In the genomic region with DNA sequence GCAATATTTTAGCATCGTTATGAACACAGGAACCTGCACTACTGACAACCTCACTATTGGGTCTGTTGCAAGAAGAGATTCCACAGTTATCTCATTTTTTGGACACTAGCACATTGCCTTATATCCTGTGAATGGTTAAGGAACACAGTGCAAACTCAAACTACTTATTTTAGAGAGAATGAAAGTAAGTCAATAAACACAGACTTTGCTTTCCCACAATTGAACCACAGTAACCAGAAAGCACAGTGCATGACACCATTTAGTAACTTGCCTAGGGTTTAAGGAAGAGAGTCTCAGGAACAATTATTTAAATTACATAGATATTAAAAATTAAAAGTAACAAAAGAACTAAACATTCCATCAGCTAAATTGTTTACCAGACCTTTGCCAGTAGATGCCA, we compare ENCODE assay signal across 27 cellular contexts.
"Had no signal": no experiment of that assay in that cellular context is flagged by ENCODE, and none has a peak within 500 bp of the region (broad histone marks: within the 10 kb centered on the region; RNA-seq: fewer than 3 reads in every experiment).

No MANE protein-coding gene starts in this region.

- H3K36me3 Mint-ChIP-seq: stimulated activated effector memory CD8-positive, alpha-beta T cell treated with anti-CD3 and anti-CD28 coated beads, Interleukin-12 subunit alpha, Interleukin-12 subunit beta, amount 100 ng/mL, for 72 hours; stimulated activated memory B cell treated with anti-CD40 and anti-IgM and Interleukin-4, amounts not matched to agents 10 μg/mL and 1 μg/mL and 100 μg/mL, for 72 hours; stimulated activated naive B cell treated with anti-CD40 and anti-IgM and Interleukin-4, amounts not matched to agents 10 μg/mL and 1 μg/mL and 100 μg/mL, for 72 hours; type B pancreatic cell had no signal

- H3K4me3 ChIP-seq: suprapubic skin, testis, thoracic aorta, thyroid gland, tibial artery, tibial nerve, transverse colon, upper lobe of left lung, upper lobe of right lung, uterus, vagina had no signal

- H3K9me3 Mint-ChIP-seq: stimulated activated memory B cell treated with anti-CD40 and anti-IgM and Interleukin-4, amounts not matched to agents 10 μg/mL and 1 μg/mL and 100 μg/mL, for 72 hours; stimulated activated naive B cell treated with anti-CD40 and anti-IgM and Interleukin-4, amounts not matched to agents 10 μg/mL and 1 μg/mL and 100 μg/mL, for 72 hours; type B pancreatic cell had no signal

- H3K4me3 Mint-ChIP-seq: stimulated activated effector memory CD8-positive, alpha-beta T cell treated with anti-CD3 and anti-CD28 coated beads, Interleukin-12 subunit alpha, Interleukin-12 subunit beta, amount 100 ng/mL, for 72 hours; stimulated activated memory B cell treated with anti-CD40 and anti-IgM and Interleukin-4, amounts not matched to agents 10 μg/mL and 1 μg/mL and 100 μg/mL, for 72 hours; stimulated activated naive B cell treated with anti-CD40 and anti-IgM and Interleukin-4, amounts not matched to agents 10 μg/mL and 1 μg/mL and 100 μg/mL, for 72 hours; stimulated activated naive CD8-positive, alpha-beta T cell treated with anti-CD3 and anti-CD28 coated beads, Interleukin-15, amount 100 ng/mL, for 72 hours; stimulated activated naive CD8-positive, alpha-beta T cell treated with anti-CD3 and anti-CD28 coated beads, Interleukin-15, Interleukin-2, amounts not matched to agents 100 ng/mL and 50 ng/mL, for 24 hours; type B pancreatic cell had no signal

- H3K27me3 Mint-ChIP-seq: stimulated activated memory B cell treated with anti-CD40 and anti-IgM and Interleukin-4, amounts not matched to agents 10 μg/mL and 1 μg/mL and 100 μg/mL, for 72 hours; stimulated activated naive B cell treated with anti-CD40 and anti-IgM and Interleukin-4, amounts not matched to agents 10 μg/mL and 1 μg/mL and 100 μg/mL, for 72 hours; stimulated activated naive CD8-positive, alpha-beta T cell treated with anti-CD3 and anti-CD28 coated beads, Interleukin-15, amount 100 ng/mL, for 72 hours; stimulated activated naive CD8-positive, alpha-beta T cell treated with anti-CD3 and anti-CD28 coated beads, Interleukin-15, Interleukin-2, amounts not matched to agents 100 ng/mL and 50 ng/mL, for 24 hours; type B pancreatic cell had no signal

- H3K9me3 ChIP-seq: suprapubic skin, testis, thoracic aorta, thyroid gland, tibial artery, tibial nerve, transverse colon, upper lobe of left lung, upper lobe of right lung, uterus, vagina had no signal

- ATAC-seq: stimulated activated effector memory CD8-positive, alpha-beta T cell treated with anti-CD3 and anti-CD28 coated beads, Interleukin-12 subunit alpha, Interleukin-12 subunit beta, amount 100 ng/mL, for 72 hours; stimulated activated memory B cell treated with anti-CD40 and anti-IgM and Interleukin-4, amounts not matched to agents 10 μg/mL and 1 μg/mL and 100 μg/mL, for 72 hours; stimulated activated naive B cell treated with anti-CD40 and anti-IgM and Interleukin-4, amounts not matched to agents 10 μg/mL and 1 μg/mL and 100 μg/mL, for 72 hours; stimulated activated naive CD8-positive, alpha-beta T cell treated with anti-CD3 and anti-CD28 coated beads, Interleukin-15, amount 100 ng/mL, for 72 hours; stimulated activated naive CD8-positive, alpha-beta T cell treated with anti-CD3 and anti-CD28 coated beads, Interleukin-15, Interleukin-2, amounts not matched to agents 100 U/mL and 50 U/mL, for 24 hours; upper lobe of right lung had no signal

- H3K27me3 ChIP-seq: suprapubic skin, testis, thyroid gland, tibial artery, tibial nerve, transverse colon, upper lobe of left lung, upper lobe of right lung, uterus, vagina had no signal

- H3K27ac Mint-ChIP-seq: stimulated activated effector memory CD8-positive, alpha-beta T cell treated with anti-CD3 and anti-CD28 coated beads, Interleukin-12 subunit alpha, Interleukin-12 subunit beta, amount 100 ng/mL, for 72 hours; stimulated activated memory B cell treated with anti-CD40 and anti-IgM and Interleukin-4, amounts not matched to agents 10 μg/mL and 1 μg/mL and 100 μg/mL, for 72 hours; stimulated activated naive B cell treated with anti-CD40 and anti-IgM and Interleukin-4, amounts not matched to agents 10 μg/mL and 1 μg/mL and 100 μg/mL, for 72 hours; stimulated activated naive CD8-positive, alpha-beta T cell treated with anti-CD3 and anti-CD28 coated beads, Interleukin-15, amount 100 ng/mL, for 72 hours; stimulated activated naive CD8-positive, alpha-beta T cell treated with anti-CD3 and anti-CD28 coated beads, Interleukin-15, Interleukin-2, amounts not matched to agents 100 ng/mL and 50 ng/mL, for 24 hours; type B pancreatic cell had no signal

- H3K4me1 Mint-ChIP-seq: stimulated activated effector memory CD8-positive, alpha-beta T cell treated with anti-CD3 and anti-CD28 coated beads, Interleukin-12 subunit alpha, Interleukin-12 subunit beta, amount 100 ng/mL, for 72 hours; stimulated activated memory B cell treated with anti-CD40 and anti-IgM and Interleukin-4, amounts not matched to agents 10 μg/mL and 1 μg/mL and 100 μg/mL, for 72 hours; stimulated activated naive B cell treated with anti-CD40 and anti-IgM and Interleukin-4, amounts not matched to agents 10 μg/mL and 1 μg/mL and 100 μg/mL, for 72 hours; stimulated activated naive CD8-positive, alpha-beta T cell treated with anti-CD3 and anti-CD28 coated beads, Interleukin-15, amount 100 ng/mL, for 72 hours had no signal

- H3K27ac ChIP-seq: suprapubic skin, testis, thoracic aorta, thyroid gland, tibial artery, tibial nerve, transverse colon, upper lobe of left lung, upper lobe of right lung, uterus, vagina had no signal

- H3K4me1 ChIP-seq: suprapubic skin, testis, thyroid gland, tibial artery, tibial nerve, transverse colon, upper lobe of left lung, upper lobe of right lung, uterus, vagina had no signal

- H3K36me3 ChIP-seq: suprapubic skin, thoracic aorta, thyroid gland, tibial artery, tibial nerve, transverse colon, upper lobe of left lung, upper lobe of right lung, uterus, vagina had no signal

- DNase-seq: stimulated activated CD4-positive, alpha-beta T cell treated with anti-CD3 and anti-CD28 coated beads, Interleukin-2, amount 100 ng/mL, for 48 hours; stimulated activated CD4-positive, alpha-beta T cell treated with anti-CD3 and anti-CD28 coated beads, Interleukin-4, amount 100 ng/mL, for 1 hour; stimulated activated CD4-positive, alpha-beta T cell treated with anti-CD3 and anti-CD28 coated beads, Interleukin-4, amount 100 ng/mL, for 24 hours; stimulated activated CD4-positive, alpha-beta T cell treated with anti-CD3 and anti-CD28 coated beads, Interleukin-4, amount 100 ng/mL, for 4 hours; stimulated activated CD8-positive, alpha-beta memory T cell treated with anti-CD3 and anti-CD28 coated beads, Interleukin-4, amount 100 ng/mL, for 48 hours; stimulated activated naive B cell treated with anti-CD40 and anti-IgM and Interleukin-4, amounts not matched to agents 10 μg/mL and 1 μg/mL and 100 μg/mL, for 72 hours; stimulated activated naive CD4-positive, alpha-beta T cell; stimulated activated naive CD4-positive, alpha-beta T cell treated with Interleukin-2 at 50 U/mL for 16 hours; stimulated activated naive CD8-positive, alpha-beta T cell treated with anti-CD3 and anti-CD28 coated beads, Interleukin-15, amount 100 ng/mL, for 72 hours; stimulated activated naive CD8-positive, alpha-beta T cell treated with anti-CD3 and anti-CD28 coated beads, Interleukin-15, Interleukin-2, amounts not matched to agents 100 U/mL and 50 U/mL, for 24 hours; substantia nigra; testis; thyroid gland; tibial artery; transverse colon; trophoblast cell; upper lobe of left lung; upper lobe of right lung; uterus had no signal
